Comparison of ENCODE assay signal across 36 cellular contexts in the genomic region with DNA sequence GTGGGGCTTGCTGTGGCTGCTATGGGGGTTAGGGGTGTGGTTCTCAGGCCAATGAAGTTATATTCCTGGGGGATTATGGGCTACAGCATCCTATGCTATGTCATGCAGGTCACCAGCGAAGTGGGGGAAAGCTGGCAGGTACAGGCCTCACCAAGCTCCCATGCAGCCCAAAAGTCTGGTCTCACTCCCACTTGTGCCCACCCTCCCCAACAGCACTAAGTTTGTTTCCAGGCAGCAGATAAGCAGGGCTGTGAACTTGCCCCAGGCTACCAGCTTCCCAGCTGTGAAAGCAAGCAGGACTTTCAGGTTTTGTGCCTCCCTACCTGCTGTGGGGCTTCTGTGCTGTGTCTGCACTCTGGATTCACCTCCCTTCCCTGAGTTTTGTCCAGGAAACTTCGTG.
"Had no signal": no experiment of that assay in that cellular context is flagged by ENCODE, and none has a peak within 500 bp of the region (broad histone marks: within the 10 kb centered on the region; RNA-seq: fewer than 3 reads in every experiment).

No MANE protein-coding gene starts in this region.

- H3K27me3 ChIP-seq: brain microvascular endothelial cell, esophagus squamous epithelium, gastroesophageal sphincter, heart right ventricle had no signal

- H3K4me1 Mint-ChIP-seq: activated B cell treated with CpG ODN at 0.5 μM for 24 hours; activated T-helper 17 cell treated with anti-CD3 and anti-CD28 coated beads, Interleukin-2, amount 50 U/mL, for 72 hours; central memory CD8-positive, alpha-beta T cell; T-helper 17 cell had no signal

- H3K27me3 Mint-ChIP-seq: activated B cell treated with CpG ODN at 0.5 μM for 24 hours; activated CD8-positive, alpha-beta T cell treated with anti-CD3 and anti-CD28 coated beads for 36 hours; activated naive CD8-positive, alpha-beta T cell; activated T-helper 17 cell treated with anti-CD3 and anti-CD28 coated beads, Interleukin-2, amount 50 U/mL, for 72 hours; central memory CD8-positive, alpha-beta T cell; effector memory CD8-positive, alpha-beta T cell; T-helper 17 cell had no signal

- H3K36me3 ChIP-seq: brain microvascular endothelial cell, esophagus squamous epithelium, gastroesophageal sphincter, heart right ventricle, WERI-Rb-1 had no signal

- H3K4me3 ChIP-seq: esophagus squamous epithelium, gastroesophageal sphincter, heart right ventricle had no signal

- H3K27ac Mint-ChIP-seq: activated B cell treated with CpG ODN at 0.5 μM for 24 hours; activated CD8-positive, alpha-beta T cell treated with anti-CD3 and anti-CD28 coated beads for 36 hours; activated naive CD8-positive, alpha-beta T cell; activated T-helper 17 cell treated with anti-CD3 and anti-CD28 coated beads, Interleukin-2, amount 50 U/mL, for 72 hours; effector memory CD8-positive, alpha-beta T cell; T-helper 17 cell; T-helper 2 cell treated with Interferon-gamma antibody and Interleukin-4, amounts not matched to agents 5 μg/mL and 100 μg/mL, for 36 hours had no signal

- FAIRE-seq: astrocyte, bronchial epithelial cell, colon, endometrium, endothelial cell of umbilical vein had no signal

- H3K4me1 ChIP-seq: esophagus squamous epithelium, gastroesophageal sphincter, heart right ventricle had no signal

- H3K27ac ChIP-seq: brain microvascular endothelial cell, epithelial cell of prostate, esophagus squamous epithelium, gastroesophageal sphincter, heart right ventricle, WERI-Rb-1 had no signal

- ATAC-seq: activated CD4-positive, CD25-positive, alpha-beta regulatory T cell treated with anti-CD3 and anti-CD28 coated beads, Interleukin-2, amount 50 U/mL, for 24 hours; activated CD8-positive, alpha-beta T cell treated with anti-CD3 and anti-CD28 coated beads for 36 hours; activated T-cell treated with anti-CD3 and anti-CD28 coated beads, Interleukin-2, amount 50 U/mL, for 4 hours; activated T-helper 17 cell treated with anti-CD3 and anti-CD28 coated beads, Interleukin-2, amount 50 U/mL, for 72 hours; effector memory CD8-positive, alpha-beta T cell; gastroesophageal sphincter; heart right ventricle; T-helper 17 cell had no signal

- H3K4me3 Mint-ChIP-seq: activated B cell treated with CpG ODN at 0.5 μM for 24 hours; activated CD8-positive, alpha-beta T cell treated with anti-CD3 and anti-CD28 coated beads for 36 hours; activated naive CD8-positive, alpha-beta T cell; activated T-cell treated with anti-CD3 and anti-CD28 coated beads, Interleukin-2, amount 50 U/mL, for 4 hours; activated T-helper 17 cell treated with anti-CD3 and anti-CD28 coated beads, Interleukin-2, amount 50 U/mL, for 72 hours; central memory CD8-positive, alpha-beta T cell; effector memory CD8-positive, alpha-beta T cell; T-helper 17 cell; T-helper 2 cell treated with Interferon-gamma antibody and Interleukin-4, amounts not matched to agents 5 μg/mL and 100 μg/mL, for 36 hours had no signal

- H3K36me3 Mint-ChIP-seq: activated naive CD8-positive, alpha-beta T cell had no signal

- DNase-seq: activated B cell treated with CpG ODN at 0.5 μM for 24 hours; activated CD4-positive, alpha-beta T cell treated with anti-CD3 and anti-CD28 coated beads for 48 hours; activated CD4-positive, alpha-beta T cell treated with anti-CD3 and anti-CD28 coated beads, Interleukin-2, amount 50 U/mL, for 1 hour; activated CD4-positive, alpha-beta T cell treated with anti-CD3 and anti-CD28 coated beads, Interleukin-2, amount 50 U/mL, for 48 hours; activated CD8-positive, alpha-beta memory T cell treated with anti-CD3 and anti-CD28 coated beads for 24 hours; activated CD8-positive, alpha-beta T cell treated with anti-CD3 and anti-CD28 coated beads for 36 hours; activated effector memory CD4-positive, alpha-beta T cell treated with Interleukin-2 at 50 U/mL for 16 hours; activated gamma-delta T cell treated with Interleukin-2 at 50 U/mL for 16 hours; activated naive CD4-positive, alpha-beta T cell treated with anti-CD3 and anti-CD28 coated beads, Interleukin-2, amount 50 U/mL, for 16 hours; activated naive CD4-positive, alpha-beta T cell treated with Interleukin-2 at 50 U/mL for 16 hours; activated T-cell treated with anti-CD3 and anti-CD28 coated beads, Interleukin-2, amount 50 U/mL, for 4 hours; amniotic stem cell; anterior cingulate cortex; brain microvascular endothelial cell; cortex of kidney; dermis blood vessel endothelial cell; effector CD4-positive, alpha-beta T cell; effector memory CD8-positive, alpha-beta T cell; esophagus squamous epithelium; foreskin melanocyte; heart right ventricle; T-helper 17 cell; T1000; WERI-Rb-1 had no signal
